2 cellular contexts compared by ENCODE assay signal in the genomic region with DNA sequence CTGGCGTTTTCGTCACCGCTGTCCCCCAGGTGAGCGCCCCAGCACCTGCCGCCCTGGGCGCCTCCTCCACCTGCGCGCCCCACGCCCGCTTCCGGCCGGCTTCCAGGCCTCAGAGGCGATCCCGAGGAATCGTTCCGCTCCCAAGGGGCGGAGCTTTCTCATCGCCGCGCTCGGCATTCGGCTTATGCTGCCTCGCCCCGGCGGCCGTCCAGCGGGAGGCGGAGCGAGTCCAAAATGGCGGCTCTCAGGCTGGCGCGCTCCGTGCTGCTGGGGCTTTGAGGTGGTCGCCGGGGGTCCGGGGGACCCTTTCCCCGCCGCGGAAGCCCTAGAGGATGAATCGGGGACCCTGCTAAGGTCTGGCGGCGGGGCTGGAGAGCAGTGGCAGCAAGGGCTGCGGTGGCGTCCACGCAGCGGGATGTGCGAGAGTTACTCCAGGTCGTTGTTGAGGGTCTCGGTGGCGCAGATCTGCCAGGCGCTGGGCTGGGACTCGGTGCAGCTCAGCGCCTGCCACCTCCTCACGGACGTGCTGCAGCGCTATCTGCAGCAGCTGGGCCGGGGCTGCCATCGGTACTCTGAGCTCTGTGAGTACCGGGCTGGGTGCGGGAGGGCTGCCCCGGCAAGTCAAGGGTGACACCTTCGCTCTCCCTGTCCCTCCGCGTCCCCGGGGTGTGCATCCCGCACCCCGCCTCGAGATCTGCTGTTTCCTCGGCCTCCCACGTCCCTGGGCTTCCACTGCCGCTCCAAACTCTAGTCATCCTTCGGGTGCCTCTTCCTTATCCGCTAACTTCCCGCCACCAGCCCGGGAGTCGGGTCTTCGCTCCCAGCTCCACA.
A peak's percentile ranks its signal among the peaks of the same experiment; 100 is the strongest.
TF ChIP-seq lines count a peak whose summit lies in the region.

Gene TAF3, plus strand, starts transcription at position 211 of the 831 bp plus-strand sequence. Its CDS starts 205 bp downstream, at position 416.

TF ChIP-seq in IMR-90, 13 proteins besides CTCF, POLR2A, EP300 and RAD21 (continued from another document):
- TF ChIP-seq RCOR1 (IDR thresholded peaks at IDR 0.05; ENCODE audit: insufficient replicate concordance, low read length): peak; percentile 78
- no peak for TF ChIP-seq MXI1 (IDR thresholded peaks at IDR 0.05; ENCODE audit: borderline replicate concordance, low read depth, low read length)
- no peak for TF ChIP-seq NFE2L2 (IDR thresholded peaks at IDR 0.05; ENCODE audit: low read depth, low read length)
- TF ChIP-seq CHD1 (IDR thresholded peaks at IDR 0.05; ENCODE audit: low read depth, low read length): no peak
- TF ChIP-seq ELK1 (IDR thresholded peaks at IDR 0.05; ENCODE audit: borderline replicate concordance, low read depth, low read length): 0 out of 2 replicates have a peak, but pooled peaks have one; percentile 22
- no peak for TF ChIP-seq BHLHE40 (IDR thresholded peaks at IDR 0.05; ENCODE audit: low read depth, low read length)
- peak; percentile 80; the same call in 1 of the 2 replicates for TF ChIP-seq MAZ (IDR thresholded peaks at IDR 0.05; ENCODE audit: borderline replicate concordance, low read depth, low read length)
- no peak for TF ChIP-seq FOS (IDR thresholded peaks at IDR 0.05; ENCODE audit: low read depth, low read length)
- TF ChIP-seq USF2 (IDR thresholded peaks at IDR 0.05; ENCODE audit: low read depth, low read length): 0 out of 2 replicates have a peak, but pooled peaks have one; percentile 16
- no peak for TF ChIP-seq CEBPB (IDR thresholded peaks at IDR 0.05; ENCODE audit: low read depth, low read length)

TF ChIP-seq in PFSK-1, 5 proteins besides CTCF, POLR2A, EP300 and RAD21:
- 0 out of 4 replicates have a peak, but pooled peaks of 1 of the 2 experiments have one; percentile 51 for TF ChIP-seq REST (IDR thresholded peaks at IDR 0.05; ENCODE audit: insufficient read depth in 1 of 2, low read depth in 2 of 2, low read length in 2 of 2)
- TF ChIP-seq SIN3A (IDR thresholded peaks at IDR 0.05; ENCODE audit: borderline replicate concordance, insufficient read depth, low read length): peak; percentile 78; the same call in 1 of the 2 replicates
- TF ChIP-seq FOXP2 (optimal IDR thresholded peaks at IDR 0.05; ENCODE audit: borderline replicate concordance, extremely low read depth, extremely low read length, insufficient read depth): peak; percentile 89
- TF ChIP-seq POLR2AphosphoS5 (IDR thresholded peaks at IDR 0.05; ENCODE audit: low read depth, low read length): peak; percentile 90
- peak; percentile 92 for TF ChIP-seq TAF1 (IDR thresholded peaks at IDR 0.05; ENCODE audit: borderline replicate concordance, insufficient read depth, low read length)
TF ChIP-seq in PFSK-1: peak in this region for 5.
